In genomic region chr13:48246097-48246496, GRCh38 we compare ENCODE assay signal across 26 cellular contexts. TPM values are rescaled to one million over a fixed set of nuclear protein-coding genes. Genes with fewer than 3 reads are reported as not detected.
DNase-seq lines count a peak whose midpoint lies in the region; ATAC-seq, FAIRE-seq and TF ChIP-seq lines count a peak whose summit lies in the region.
"Had no signal": no experiment of that assay in that cellular context is flagged by ENCODE, and none has a peak within 500 bp of the region (broad histone marks: within the 10 kb centered on the region; RNA-seq: fewer than 3 reads in every experiment).

No MANE protein-coding gene starts in this region.

- peaks cover 12% of the 10 kb centered on the region for H3K36me3 Mint-ChIP-seq in activated naive CD4-positive, alpha-beta T cell treated with anti-CD3 and anti-CD28 coated beads, Interleukin-2, amount 50 U/mL, for 24 hours
- H3K36me3 Mint-ChIP-seq in T-helper 17 cell (ENCODE audit: low read depth): peaks cover 4% of the 10 kb centered on the region
- H3K36me3 Mint-ChIP-seq: WTC11 had no signal

- peaks cover 57% of the 10 kb centered on the region for H3K36me3 ChIP-seq in neutrophil
- H3K36me3 ChIP-seq: prostate gland had no signal

- ATAC-seq in T-helper 17 cell (no peak), HG03196 (IDR thresholded peaks at IDR 0.05; ENCODE audit: unreplicated experiment) (no peak)
- ATAC-seq: left cardiac atrium, sciatic nerve, WTC11 had no signal

- H3K4me3 ChIP-seq in neutrophil (ENCODE audit: low read depth in 1 of 2, low read length in 1 of 2): no peak overlapping the region
- H3K4me3 ChIP-seq: hepatocyte, prostate gland, tibial nerve had no signal

- DNase-seq in activated naive CD4-positive, alpha-beta T cell treated with Interleukin-2 at 50 U/mL for 16 hours: no peak
- DNase-seq in T-helper 17 cell (no peak), glomerular visceral epithelial cell (ENCODE audit: extremely low spot score) (no peak), SK-N-DZ (ENCODE audit: low spot score) (no peak)
- DNase-seq: activated CD4-positive, alpha-beta T cell treated with anti-CD3 and anti-CD28 coated beads, Interleukin-2, amount 10 ng/mL, durations not matched to agents 7 days and 5 days; cerebellar nuclear complex; COR-L47; left cardiac atrium; mesenchymal stem cell; NCI-H446; NCI-H774; SHP77 treated with DMSO at 0.1 percent for 48 hours; stimulated activated CD8-positive, alpha-beta memory T cell treated with anti-CD3 and anti-CD28 coated beads, Interleukin-4, amount 100 ng/mL, for 48 hours; T-helper 9 cell had no signal

- peaks cover 7 to 38% of the 10 kb centered on the region in 2 experiments for H3K4me1 ChIP-seq in neutrophil (ENCODE audit: control insufficient read depth in 1 of 2, insufficient read depth in 1 of 2, low read depth in 1 of 2, low read length in 1 of 2)
- H3K4me1 ChIP-seq: prostate gland had no signal

- H3K27me3 ChIP-seq in neutrophil: no peaks in the 10 kb centered on the region
- H3K27me3 ChIP-seq: hepatocyte, tibial nerve had no signal

- peak overlapping the region; percentile 77 for H3K27ac Mint-ChIP-seq in activated naive CD4-positive, alpha-beta T cell treated with anti-CD3 and anti-CD28 coated beads, Interleukin-2, amount 50 U/mL, for 24 hours
- H3K27ac Mint-ChIP-seq in T-helper 17 cell: peak overlapping the region; percentile 82
- H3K27ac Mint-ChIP-seq: activated CD4-positive, alpha-beta T cell treated with anti-CD3 and anti-CD28 coated beads, Interleukin-2, amount 10 ng/mL, durations not matched to agents 7 days and 5 days; activated T-helper 2 cell treated with anti-CD3 and anti-CD28 coated beads, Interferon-gamma antibody, Interleukin-2, Interleukin-4, amounts not matched to agents 10 μg/mL and 5 μg/mL and 100 μg/mL, durations not matched to agents 14 hours and 24 hours and 36 hours; WTC11 had no signal

- TF ChIP-seq CTCF in neutrophil (IDR thresholded peaks at IDR 0.05): no peak

- H3K9me3 ChIP-seq in T-helper 17 cell (ENCODE audit: control insufficient read depth, low read length, poor library complexity, severe bottlenecking) (no peaks in the 10 kb centered on the region), neutrophil (no peaks in the 10 kb centered on the region)
- H3K9me3 ChIP-seq: prostate gland, tibial nerve had no signal

- no peaks in the 10 kb centered on the region for H3K27me3 Mint-ChIP-seq in activated naive CD4-positive, alpha-beta T cell treated with anti-CD3 and anti-CD28 coated beads, Interleukin-2, amount 50 U/mL, for 24 hours
- no peaks in the 10 kb centered on the region for H3K27me3 Mint-ChIP-seq in T-helper 17 cell
- H3K27me3 Mint-ChIP-seq: activated CD4-positive, alpha-beta T cell treated with anti-CD3 and anti-CD28 coated beads, Interleukin-2, amount 10 ng/mL, durations not matched to agents 7 days and 5 days had no signal

- FAIRE-seq in islet of Langerhans (lab: Jason Lieb, UNC): peak; percentile 91
- FAIRE-seq: GM12891, RCC 7860 had no signal

- peaks cover 81% of the 10 kb centered on the region for H3K4me1 Mint-ChIP-seq in activated naive CD4-positive, alpha-beta T cell treated with anti-CD3 and anti-CD28 coated beads, Interleukin-2, amount 50 U/mL, for 24 hours
- peaks cover 42% of the 10 kb centered on the region for H3K4me1 Mint-ChIP-seq in T-helper 17 cell
- H3K4me1 Mint-ChIP-seq: WTC11 had no signal

- peak overlapping the region; percentile 42 for H3K4me3 Mint-ChIP-seq in activated naive CD4-positive, alpha-beta T cell treated with anti-CD3 and anti-CD28 coated beads, Interleukin-2, amount 50 U/mL, for 24 hours
- H3K4me3 Mint-ChIP-seq in T-helper 17 cell: no peak overlapping the region
- H3K4me3 Mint-ChIP-seq: activated CD4-positive, alpha-beta T cell treated with anti-CD3 and anti-CD28 coated beads, Interleukin-2, amount 10 ng/mL, durations not matched to agents 7 days and 5 days; WTC11 had no signal

- peak overlapping the region; percentile 38 for H3K27ac ChIP-seq in neutrophil
- H3K27ac ChIP-seq: hepatocyte, prostate gland had no signal

- no peaks in the 10 kb centered on the region for H3K9me3 Mint-ChIP-seq in activated naive CD4-positive, alpha-beta T cell treated with anti-CD3 and anti-CD28 coated beads, Interleukin-2, amount 50 U/mL, for 24 hours
- H3K9me3 Mint-ChIP-seq: activated CD4-positive, alpha-beta T cell treated with anti-CD3 and anti-CD28 coated beads, Interleukin-2, amount 10 ng/mL, durations not matched to agents 7 days and 5 days; activated T-helper 2 cell treated with anti-CD3 and anti-CD28 coated beads, Interferon-gamma antibody, Interleukin-2, Interleukin-4, amounts not matched to agents 10 μg/mL and 5 μg/mL and 100 μg/mL, durations not matched to agents 14 hours and 24 hours and 36 hours; WTC11 had no signal

RNA-seq across cellular contexts. Expression of gene ITM2B, which starts 13.1 kb away (rescaled TPM):
- total RNA-seq in T-helper 17 cell: 100 to 1,000 TPM; 396 to 450 TPM
- polyA plus RNA-seq in SK-N-DZ (2014; cell fraction: cytosol; rRNA removed): 141 and 163 TPM in 2 replicates
- 70.9 and 96.0 TPM in 2 replicates for polyA plus RNA-seq in SK-N-DZ (2014; cell fraction: nucleus; rRNA removed)

RNA-seq across cellular contexts. Expression of gene RB1, which starts 57.5 kb away (rescaled TPM):
- total RNA-seq in T-helper 17 cell: 10 to 100 TPM; 15.9 to 16.2 TPM
- polyA plus RNA-seq in SK-N-DZ (2014; cell fraction: cytosol; rRNA removed): 38.6 and 43.5 TPM in 2 replicates
- 31.7 and 34.3 TPM in 2 replicates for polyA plus RNA-seq in SK-N-DZ (2014; cell fraction: nucleus; rRNA removed)
